In genomic region chr2:191013876-191014652, GRCh38 we compare ENCODE assay signal across 8 cellular contexts. TPM values are rescaled to one million over a fixed set of nuclear protein-coding genes. Genes with fewer than 3 reads are reported as not detected.
A peak's percentile ranks its signal among the peaks of the same experiment; 100 is the strongest.
DNase-seq lines count a peak whose midpoint lies in the region; ATAC-seq and TF ChIP-seq lines count a peak whose summit lies in the region.

Gene STAT1 (minus strand): TSS chr2:191014171. CDS start chr2:191010003, 4,168 bp downstream.

- no peak for TF ChIP-seq CTCF in C4-2B (conservative IDR thresholded peaks at IDR 0.05)
- peak; percentile 14 for TF ChIP-seq CTCF in liver (IDR thresholded peaks at IDR 0.05; ENCODE audit: low read depth, low read length, missing input control)

- ATAC-seq in GM19328 (IDR thresholded peaks at IDR 0.05; ENCODE audit: unreplicated experiment) (peak; percentile 84), HG03469 (IDR thresholded peaks at IDR 0.05; ENCODE audit: unreplicated experiment) (peak; percentile 80)

- TF ChIP-seq RAD21 in liver (IDR thresholded peaks at IDR 0.05), result no peak

- H3K36me3 ChIP-seq in liver (ENCODE audit: control insufficient read depth in 4 of 4, insufficient read depth in 3 of 4, low read depth in 1 of 4, low read length in 3 of 4), result peaks cover 0 to 14% (median 4%) of the 10 kb centered on the region in 4 donors

- H3K27me3 ChIP-seq in liver (ENCODE audit: control insufficient read depth in 4 of 4, insufficient read depth in 4 of 4, low read length in 3 of 4), result no peaks in the 10 kb centered on the region

- under 1% methylated on average over 74 of the region's 74 CpGs for WGBS in liver

- H3K27ac ChIP-seq in C4-2B (peak within 1 kb of the TSS; percentile 90), liver (ENCODE audit: low read depth in 1 of 2, low read length in 2 of 2) (peak within 1 kb of the TSS; percentile 86 to 95)

- H3K9ac ChIP-seq in liver (ENCODE audit: low read depth in 1 of 2, low read length in 2 of 2), result peak within 1 kb of the TSS; percentile 93 to 95

- H3K4me3 ChIP-seq in liver (ENCODE audit: low read depth in 1 of 3, low read length in 3 of 3), result peak within 1 kb of the TSS; percentile 80 to 98 (median 96)

- DNase-seq in NCI-H69 (lab: John Stamatoyannopoulos, UW), result peak; percentile 90
- DNase-seq in activated CD4-positive, alpha-beta T cell treated with anti-CD3 and anti-CD28 coated beads, Interleukin-2, amount 50 U/mL, for 1 hour, result peak; percentile 94
- peak; percentile 78 to 95 for DNase-seq in dermis microvascular lymphatic vessel endothelial cell (ENCODE audit: low read depth in 2 of 2)
- DNase-seq in stimulated activated CD4-positive, alpha-beta T cell treated with anti-CD3 and anti-CD28 coated beads, Interleukin-4, amount 100 ng/mL, for 1 hour, result peak; percentile 98

- peaks cover 7 to 32% (median 23%) of the 10 kb centered on the region in 4 donors for H3K4me1 ChIP-seq in liver (ENCODE audit: control insufficient read depth in 4 of 4, insufficient read depth in 4 of 4, low read length in 3 of 4)

- no peaks in the 10 kb centered on the region for H3K9me3 ChIP-seq in liver (ENCODE audit: control insufficient read depth in 4 of 4, low read length in 3 of 4)

TF ChIP-seq in liver, 16 proteins besides CTCF, POLR2A, EP300 and RAD21:
- TF ChIP-seq FOXA1 (IDR thresholded peaks at IDR 0.05) (peak; percentile 63), RXRA (IDR thresholded peaks at IDR 0.05) (no peak), MAX (IDR thresholded peaks at IDR 0.05) (peak; percentile 92), YY1 (IDR thresholded peaks at IDR 0.05) (no peak), EGR1 (IDR thresholded peaks at IDR 0.05; ENCODE audit: low read depth in 2 of 2) (peak; percentile 100), JUND (IDR thresholded peaks at IDR 0.05) (peak in 1 of 2 donors; percentile 31), ZBTB33 (IDR thresholded peaks at IDR 0.05) (peak; percentile 74), ATF3 (IDR thresholded peaks at IDR 0.05) (no peak), SP1 (IDR thresholded peaks at IDR 0.05) (peak; percentile 87), HNF4G (IDR thresholded peaks at IDR 0.05) (no peak), TAF1 (conservative IDR thresholded peaks at IDR 0.05) (peak; percentile 55), NR2F2 (IDR thresholded peaks at IDR 0.05) (no peak), REST (IDR thresholded peaks at IDR 0.05) (peak; percentile 73), GABPA (IDR thresholded peaks at IDR 0.05 in 1 of 2, conservative IDR thresholded peaks at IDR 0.05 in 1 of 2) (peak; percentile 55 to 90), FOXA2 (IDR thresholded peaks at IDR 0.05) (peak; percentile 58), HNF4A (conservative IDR thresholded peaks at IDR 0.05) (peak in 1 of 2 donors; percentile 15)

RNA-seq across cellular contexts. Expression of gene STAT1, which starts in this region (rescaled TPM):
- total RNA-seq in dermis microvascular lymphatic vessel endothelial cell (55.8 and 118 TPM in 2 replicates), liver (10 to 100 TPM; 50.4 to 78.7 TPM)
- 10 to 100 TPM; 26.2 to 40.9 TPM for polyA plus RNA-seq in liver

Comparison
In these comparisons a context has a peak if more than half of its experiments do, and no peak if none do; other contexts are left out.
1. Peak in every context shown above with its lines: DNase-seq, ATAC-seq, H3K4me3 ChIP-seq and H3K27ac ChIP-seq.